ENCODE assay signal across 8 cellular contexts in genomic region chr17:83099570-83100181, GRCh38. TPM values are rescaled to one million over a fixed set of nuclear protein-coding genes. Genes with fewer than 3 reads are reported as not detected.
A peak's percentile ranks its signal among the peaks of the same experiment; 100 is the strongest.
DNase-seq lines count a peak whose midpoint lies in the region; ATAC-seq and TF ChIP-seq lines count a peak whose summit lies in the region.

No MANE protein-coding gene starts in this region.

- H3K4me1 ChIP-seq in ES-I3 (ENCODE audit: insufficient read depth, low read length) (peaks cover 19% of the 10 kb centered on the region; the same call in 1 of the 2 replicates), right atrium auricular region (peaks cover 0 to 59% of the 10 kb centered on the region in 2 donors)

- no peaks in the 10 kb centered on the region for H3K27me3 ChIP-seq in right atrium auricular region

- H3K27ac ChIP-seq in right atrium auricular region: peak overlapping the region; percentile 80 to 81
- peak overlapping the region in 18 of 21 experiments; percentile 3 to 87 (median 46) for H3K27ac ChIP-seq in skin epidermis

- TF ChIP-seq CTCF in right atrium auricular region (IDR thresholded peaks at IDR 0.05): no peak

- peak overlapping the region; percentile 36 for H3K9ac ChIP-seq in ES-I3 (ENCODE audit: low read depth, low read length)

- ATAC-seq in HG02678 (IDR thresholded peaks at IDR 0.05; ENCODE audit: unreplicated experiment) (no peak), GM21447 (IDR thresholded peaks at IDR 0.05; ENCODE audit: unreplicated experiment) (no peak)

- DNase-seq in RPMI8226: peak; percentile 84
- no peak for DNase-seq in right atrium auricular region (ENCODE audit: low spot score)
- DNase-seq in NCI-H82 (lab: John Stamatoyannopoulos, UW): no peak
- DNase-seq in stimulated activated naive CD4-positive, alpha-beta T cell treated with Interleukin-2 at 50 U/mL for 16 hours (lab: John Stamatoyannopoulos, UW): no peak

- H3K9me3 ChIP-seq in ES-I3 (ENCODE audit: control insufficient read depth, insufficient read depth, low read length) (no peaks in the 10 kb centered on the region), right atrium auricular region (no peaks in the 10 kb centered on the region)

- H3K4me3 ChIP-seq in right atrium auricular region (peak overlapping the region; percentile 25 to 40), skin epidermis (peak overlapping the region in 1 of 7 experiments; percentile 8)

- H3K36me3 ChIP-seq in ES-I3 (ENCODE audit: insufficient read depth, low read length): peaks cover 4% of the 10 kb centered on the region
- peaks cover 21% of the 10 kb centered on the region for H3K36me3 ChIP-seq in right atrium auricular region

RNA-seq across cellular contexts. Expression of gene METRNL, which starts 20.3 kb away (rescaled TPM):
- total RNA-seq in right atrium auricular region: 100 to 1,000 TPM in 1 of 2 donors, 10 to 100 TPM in 1; 62.9 to 104 TPM
